14 cellular contexts compared by ENCODE assay signal in genomic region chr10:77789016-77789415, GRCh38.
DNase-seq lines count a peak whose midpoint lies in the region; ATAC-seq lines count a peak whose summit lies in the region.
"Had no signal": no experiment of that assay in that cellular context is flagged by ENCODE, and none has a peak within 500 bp of the region (broad histone marks: within the 10 kb centered on the region; RNA-seq: fewer than 3 reads in every experiment).

No MANE protein-coding gene starts in this region.

- POLR2A ChIA-PET in activated naive CD8-positive, alpha-beta T cell treated with anti-CD3 and anti-CD28 coated beads, Interleukin-2, amount 10 ng/mL, durations not matched to agents 7 days and 5 days (lab: Charles Lee) = no interaction called here

- peaks cover 12% of the 10 kb centered on the region for H3K27me3 Mint-ChIP-seq in activated naive CD8-positive, alpha-beta T cell treated with anti-CD3 and anti-CD28 coated beads, Interleukin-2, amount 10 ng/mL, durations not matched to agents 7 days and 5 days
- no peaks in the 10 kb centered on the region for H3K27me3 Mint-ChIP-seq in activated naive CD8-positive, alpha-beta T cell treated with anti-CD3 and anti-CD28 coated beads for 36 hours
- H3K27me3 Mint-ChIP-seq in T-helper 17 cell = no peaks in the 10 kb centered on the region
- H3K27me3 Mint-ChIP-seq: CD4-positive, alpha-beta T cell had no signal

- ATAC-seq in activated naive CD8-positive, alpha-beta T cell treated with anti-CD3 and anti-CD28 coated beads, Interleukin-2, amount 10 ng/mL, durations not matched to agents 7 days and 5 days (ENCODE audit: low read depth) = no peak
- no peak for ATAC-seq in T-helper 17 cell
- ATAC-seq: A549, GM12878 had no signal

- intact Hi-C loops in posterior vena cava (cut with DNase I) = no loop called here

- H3K4me3 Mint-ChIP-seq in activated naive CD8-positive, alpha-beta T cell treated with anti-CD3 and anti-CD28 coated beads, Interleukin-2, amount 10 ng/mL, durations not matched to agents 7 days and 5 days = no peak overlapping the region
- no peak overlapping the region for H3K4me3 Mint-ChIP-seq in activated naive CD8-positive, alpha-beta T cell treated with anti-CD3 and anti-CD28 coated beads for 36 hours
- no peak overlapping the region for H3K4me3 Mint-ChIP-seq in T-helper 17 cell
- H3K4me3 Mint-ChIP-seq: CD4-positive, alpha-beta T cell had no signal

- H3K9me3 Mint-ChIP-seq in activated naive CD8-positive, alpha-beta T cell treated with anti-CD3 and anti-CD28 coated beads, Interleukin-2, amount 10 ng/mL, durations not matched to agents 7 days and 5 days = no peaks in the 10 kb centered on the region
- peaks cover 6% of the 10 kb centered on the region for H3K9me3 Mint-ChIP-seq in activated naive CD8-positive, alpha-beta T cell treated with anti-CD3 and anti-CD28 coated beads for 36 hours
- H3K9me3 Mint-ChIP-seq: CD4-positive, alpha-beta T cell had no signal

- H3K36me3 Mint-ChIP-seq in activated naive CD8-positive, alpha-beta T cell treated with anti-CD3 and anti-CD28 coated beads, Interleukin-2, amount 10 ng/mL, durations not matched to agents 7 days and 5 days = peaks cover 3% of the 10 kb centered on the region
- no peaks in the 10 kb centered on the region for H3K36me3 Mint-ChIP-seq in activated naive CD8-positive, alpha-beta T cell treated with anti-CD3 and anti-CD28 coated beads for 36 hours
- H3K36me3 Mint-ChIP-seq in T-helper 17 cell (ENCODE audit: low read depth) = peaks cover 5% of the 10 kb centered on the region

- DNase-seq in activated naive CD8-positive, alpha-beta T cell treated with anti-CD3 and anti-CD28 coated beads, Interleukin-2, amount 10 ng/mL, durations not matched to agents 7 days and 5 days = no peak
- DNase-seq in activated naive CD8-positive, alpha-beta T cell treated with anti-CD3 and anti-CD28 coated beads for 36 hours = no peak
- no peak for DNase-seq in T-helper 17 cell
- DNase-seq in posterior vena cava (ENCODE audit: low spot score) = peak; percentile 37
- no peak for DNase-seq in MV-4-11 (lab: John Stamatoyannopoulos, UW)
- no peak for DNase-seq in EL
- no peak for DNase-seq in SW480 (ENCODE audit: low spot score)
- DNase-seq: AML-193, DMS153, DMS79 treated with DMSO at 0.1 percent for 48 hours had no signal

- H3K27ac Mint-ChIP-seq in activated naive CD8-positive, alpha-beta T cell treated with anti-CD3 and anti-CD28 coated beads, Interleukin-2, amount 10 ng/mL, durations not matched to agents 7 days and 5 days = peak overlapping the region; percentile 67
- no peak overlapping the region for H3K27ac Mint-ChIP-seq in activated naive CD8-positive, alpha-beta T cell treated with anti-CD3 and anti-CD28 coated beads for 36 hours
- H3K27ac Mint-ChIP-seq in T-helper 17 cell = peak overlapping the region; percentile 69
- H3K27ac Mint-ChIP-seq: CD4-positive, alpha-beta T cell had no signal

- H3K4me1 Mint-ChIP-seq in activated naive CD8-positive, alpha-beta T cell treated with anti-CD3 and anti-CD28 coated beads, Interleukin-2, amount 10 ng/mL, durations not matched to agents 7 days and 5 days = peaks cover 1% of the 10 kb centered on the region
- H3K4me1 Mint-ChIP-seq in activated naive CD8-positive, alpha-beta T cell treated with anti-CD3 and anti-CD28 coated beads for 36 hours = no peaks in the 10 kb centered on the region
- peaks cover 2% of the 10 kb centered on the region for H3K4me1 Mint-ChIP-seq in T-helper 17 cell

- no peaks in the 10 kb centered on the region for H3K9me3 ChIP-seq in T-helper 17 cell (ENCODE audit: control insufficient read depth, low read length, poor library complexity, severe bottlenecking)
- H3K9me3 ChIP-seq: A549, HAP-1 had no signal
